Comparison of ENCODE assay signal across 21 cellular contexts in genomic region chr1:22127248-22127647, GRCh38. TPM values are rescaled to one million over a fixed set of nuclear protein-coding genes. Genes with fewer than 3 reads are reported as not detected.
A peak's percentile ranks its signal among the peaks of the same experiment; 100 is the strongest.
DNase-seq lines count a peak whose midpoint lies in the region; ATAC-seq, FAIRE-seq and TF ChIP-seq lines count a peak whose summit lies in the region.
"Had no signal": no experiment of that assay in that cellular context is flagged by ENCODE, and none has a peak within 500 bp of the region (broad histone marks: within the 10 kb centered on the region; RNA-seq: fewer than 3 reads in every experiment).

No MANE protein-coding gene starts in this region.

- ATAC-seq in HepG2 (no peak), HG02981 (IDR thresholded peaks at IDR 0.05; ENCODE audit: unreplicated experiment) (no peak), GM19324 (IDR thresholded peaks at IDR 0.05; ENCODE audit: low FRiP score, unreplicated experiment) (no peak)
- ATAC-seq: HCT116 had no signal

- peaks cover 0 to 10% (median 1%) of the 10 kb centered on the region in 4 donors for H3K4me1 ChIP-seq in liver (ENCODE audit: control insufficient read depth in 4 of 4, insufficient read depth in 4 of 4, low read length in 3 of 4)
- no peaks in the 10 kb centered on the region for H3K4me1 ChIP-seq in HepG2 (ENCODE audit: insufficient read depth, low read length)
- H3K4me1 ChIP-seq in spleen: peaks cover 0 to 15% (median 4%) of the 10 kb centered on the region in 6 donors

- no peak overlapping the region for H3K9ac ChIP-seq in liver (ENCODE audit: low read depth in 1 of 2, low read length in 2 of 2)
- H3K9ac ChIP-seq in HepG2 (ENCODE audit: insufficient read depth, low read depth, low read length): no peak overlapping the region

- no peak overlapping the region for H3K4me2 ChIP-seq in HepG2 (ENCODE audit: low read depth, low read length)

- no peak for FAIRE-seq in HepG2 (lab: Jason Lieb, UNC)
- FAIRE-seq: A204.1, GM12892, GM18507 had no signal

- H3K36me3 ChIP-seq in liver (ENCODE audit: control insufficient read depth in 4 of 4, insufficient read depth in 3 of 4, low read depth in 1 of 4, low read length in 3 of 4) (no peaks in the 10 kb centered on the region), HepG2 (replicated peaks in 1 of 2; ENCODE audit: control insufficient read depth in 1 of 2, insufficient read depth in 2 of 2, low read length in 2 of 2) (no peaks in the 10 kb centered on the region), spleen (no peaks in the 10 kb centered on the region)
- H3K36me3 ChIP-seq: BE2C had no signal

- no peaks in the 10 kb centered on the region; the same call in 1 of the 2 replicates for H4K20me1 ChIP-seq in HepG2 (ENCODE audit: insufficient read depth, low read length)

- WGBS in liver: 50% methylated on average over 6 of the region's 6 CpGs
- 23% methylated on average over 5 of the region's 6 CpGs for WGBS in HepG2 (ENCODE audit: low lambda C conversion rate)
- 80 to 89% (median 84%) methylated on average over 6 of the region's 6 CpGs for WGBS in spleen, 5 donors

- H3K9me3 ChIP-seq in liver (ENCODE audit: control insufficient read depth in 4 of 4, low read length in 3 of 4): no peaks in the 10 kb centered on the region
- H3K9me3 ChIP-seq in HepG2 (ENCODE audit: low read length): no peaks in the 10 kb centered on the region
- H3K9me3 ChIP-seq in spleen: no peaks in the 10 kb centered on the region
- H3K9me3 ChIP-seq: BE2C had no signal

- no TSS peak for BruUV-seq in HepG2 (replicated peaks; lab: Mats Ljungman, UMichigan)

- TF ChIP-seq CTCF in liver (IDR thresholded peaks at IDR 0.05; ENCODE audit: low read depth, low read length, missing input control) (no peak), HepG2 (CRISPR knock-in tag; IDR thresholded peaks at IDR 0.05) (no peak), spleen (IDR thresholded peaks at IDR 0.05 in 8 of 11, conservative IDR thresholded peaks at IDR 0.05 in 3 of 11) (no peak)

- in situ Hi-C loops in HepG2 (cut with HindIII; ENCODE audit: extremely low pct_ligation_motif_present, low pct_unique_long_range_greater_than_20kb): no loop called here

- no peak for DNase-seq in HepG2 (ENCODE audit: low spot score)
- peak; percentile 60 for DNase-seq in left kidney (ENCODE audit: low read depth, low spot score)
- peak; percentile 25 for DNase-seq in spleen
- DNase-seq: ACHN; BE2C; C1 segment of cervical spinal cord; CD4-positive, CD25-positive, alpha-beta regulatory T cell; CD8-positive, alpha-beta memory T cell; COR-L47; DMS 273 treated with DMSO at 0.1 percent for 48 hours; DMS53; GDM1; GOT3; HFFc6 had no signal

- TF ChIP-seq POLR2A in HepG2 (IDR thresholded peaks at IDR 0.05; ENCODE audit: insufficient read depth in 1 of 2, low read depth in 2 of 2, low read length in 2 of 2) (no peak), spleen (IDR thresholded peaks at IDR 0.05) (no peak)

- H2AFZ ChIP-seq in HepG2 (ENCODE audit: low read length): no peak overlapping the region

- no peak for TF ChIP-seq EP300 in HepG2 (IDR thresholded peaks at IDR 0.05; ENCODE audit: low read depth in 2 of 2, low read length in 2 of 2)
- no peak for TF ChIP-seq EP300 in HepG2 (CRISPR knock-in tag; IDR thresholded peaks at IDR 0.05; ENCODE audit: borderline replicate concordance)

- CTCF ChIA-PET in HepG2 (lab: Yijun Ruan, JAX; ENCODE audit: low intra/inter-chr PET ratio, low total read pairs): no interaction called here

- H3K4me3 ChIP-seq in liver (ENCODE audit: low read depth in 1 of 3, low read length in 3 of 3) (no peak overlapping the region), HepG2 (replicated peaks in 1 of 3; ENCODE audit: insufficient read depth in 1 of 3, low read depth in 2 of 3, low read length in 3 of 3) (no peak overlapping the region), spleen (no peak overlapping the region)

- TF ChIP-seq RAD21 in liver (IDR thresholded peaks at IDR 0.05) (no peak), HepG2 (CRISPR knock-in tag; IDR thresholded peaks at IDR 0.05) (no peak)

- H3K27me3 ChIP-seq in liver (ENCODE audit: control insufficient read depth in 4 of 4, insufficient read depth in 4 of 4, low read length in 3 of 4): no peaks in the 10 kb centered on the region
- H3K27me3 ChIP-seq in HepG2 (ENCODE audit: control insufficient read depth in 1 of 2, insufficient read depth in 2 of 2, low read length in 2 of 2): peaks cover 0 to 8% of the 10 kb centered on the region in 2 experiments; a peak in 2 of 5 replicates
- H3K27me3 ChIP-seq in spleen (replicated peaks in 1 of 7): peaks cover 0 to 8% (median 0%) of the 10 kb centered on the region in 7 donors
- H3K27me3 ChIP-seq: BE2C had no signal

- H3K79me2 ChIP-seq in HepG2 (ENCODE audit: insufficient read depth, low read length): no peaks in the 10 kb centered on the region

- no peak overlapping the region for H3K27ac ChIP-seq in liver (ENCODE audit: low read depth in 1 of 2, low read length in 2 of 2)
- H3K27ac ChIP-seq in HepG2 (ENCODE audit: extremely low read length, insufficient read depth, low read length): no peak overlapping the region
- no peak overlapping the region for H3K27ac ChIP-seq in spleen

- intact Hi-C loops in HepG2 (cut with micrococcal nuclease; ENCODE audit: unreplicated experiment) (no loop called here), spleen (cut with DNase I; ENCODE audit: low total_unique reads) (no loop called here)

- POLR2A ChIA-PET in HepG2 (lab: Yijun Ruan, JAX): no interaction called here

TF ChIP-seq in liver, 16 proteins besides CTCF, POLR2A, EP300 and RAD21 (continues in another document):
- TF ChIP-seq JUND (IDR thresholded peaks at IDR 0.05): no peak
- TF ChIP-seq, protein P1, sequence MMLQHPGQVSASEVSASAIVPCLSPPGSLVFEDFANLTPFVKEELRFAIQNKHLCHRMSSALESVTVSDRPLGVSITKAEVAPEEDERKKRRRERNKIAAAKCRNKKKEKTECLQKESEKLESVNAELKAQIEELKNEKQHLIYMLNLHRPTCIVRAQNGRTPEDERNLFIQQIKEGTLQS (IDR thresholded peaks at IDR 0.05): no peak
- TF ChIP-seq EGR1 (IDR thresholded peaks at IDR 0.05; ENCODE audit: low read depth in 2 of 2): no peak
- TF ChIP-seq RXRA (IDR thresholded peaks at IDR 0.05): peak; percentile 45 to 69
- TF ChIP-seq NR2F2 (IDR thresholded peaks at IDR 0.05): no peak
- no peak for TF ChIP-seq YY1 (IDR thresholded peaks at IDR 0.05)
- no peak for TF ChIP-seq HNF4G (IDR thresholded peaks at IDR 0.05)

TF ChIP-seq in HepG2, 621 proteins besides CTCF, POLR2A, EP300 and RAD21:
- TF ChIP-seq NPAS2 (CRISPR knock-in tag; IDR thresholded peaks at IDR 0.05; ENCODE audit: borderline replicate concordance) (no peak), ZNF510 (CRISPR knock-in tag; IDR thresholded peaks at IDR 0.05; ENCODE audit: low read depth) (no peak), RBAK (CRISPR knock-in tag; IDR thresholded peaks at IDR 0.05) (no peak), LCORL (IDR thresholded peaks at IDR 0.05) (no peak), LCORL (CRISPR knock-in tag; IDR thresholded peaks at IDR 0.05) (no peak), ZNF619 (CRISPR knock-in tag; IDR thresholded peaks at IDR 0.05) (no peak), ZNF350 (CRISPR knock-in tag; IDR thresholded peaks at IDR 0.05; ENCODE audit: borderline replicate concordance, low read depth) (no peak), RFXAP (CRISPR knock-in tag; IDR thresholded peaks at IDR 0.05; ENCODE audit: borderline replicate concordance) (no peak), ZNF75D (CRISPR knock-in tag; IDR thresholded peaks at IDR 0.05; ENCODE audit: borderline replicate concordance) (no peak), ZNF674 (CRISPR knock-in tag; IDR thresholded peaks at IDR 0.05; ENCODE audit: low read depth) (no peak), WIZ (CRISPR knock-in tag; IDR thresholded peaks at IDR 0.05) (no peak)
- TF ChIP-seq, protein P2, sequence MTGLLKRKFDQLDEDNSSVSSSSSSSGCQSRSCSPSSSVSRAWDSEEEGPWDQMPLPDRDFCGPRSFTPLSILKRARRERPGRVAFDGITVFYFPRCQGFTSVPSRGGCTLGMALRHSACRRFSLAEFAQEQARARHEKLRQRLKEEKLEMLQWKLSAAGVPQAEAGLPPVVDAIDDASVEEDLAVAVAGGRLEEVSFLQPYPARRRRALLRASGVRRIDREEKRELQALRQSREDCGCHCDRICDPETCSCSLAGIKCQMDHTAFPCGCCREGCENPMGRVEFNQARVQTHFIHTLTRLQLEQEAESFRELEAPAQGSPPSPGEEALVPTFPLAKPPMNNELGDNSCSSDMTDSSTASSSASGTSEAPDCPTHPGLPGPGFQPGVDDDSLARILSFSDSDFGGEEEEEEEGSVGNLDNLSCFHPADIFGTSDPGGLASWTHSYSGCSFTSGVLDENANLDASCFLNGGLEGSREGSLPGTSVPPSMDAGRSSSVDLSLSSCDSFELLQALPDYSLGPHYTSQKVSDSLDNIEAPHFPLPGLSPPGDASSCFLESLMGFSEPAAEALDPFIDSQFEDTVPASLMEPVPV (CRISPR knock-in tag; IDR thresholded peaks at IDR 0.05): no peak

RNA-seq across cellular contexts. Expression of gene WNT4, which starts 15.6 kb away (rescaled TPM):
- under 1 TPM in 1 of 2 donors, not detected in 1; under 0.01 TPM for total RNA-seq in liver
- polyA plus RNA-seq in liver: under 1 TPM in 1 of 2 donors, not detected in 1; 0.09 TPM
- not detected in 2 replicates for total RNA-seq in HepG2 (2016; rRNA removed; fragmentation: Illumina TruSeq; extraction: Trizol)
- total RNA-seq in HepG2 (2016; cell fraction: cytosol; rRNA removed; fragmentation: Illumina TruSeq; extraction: Trizol; ENCODE audit: low read depth): not detected in 2 replicates
- not detected in 2 replicates for total RNA-seq in HepG2 (2016; cell fraction: insoluble cytoplasmic fraction; rRNA removed; fragmentation: Illumina TruSeq; extraction: Trizol)
- not detected in 2 replicates for total RNA-seq in HepG2 (2016; cell fraction: membrane; rRNA removed; fragmentation: Illumina TruSeq; extraction: Trizol)
- not detected in 2 replicates for total RNA-seq in HepG2 (2016; cell fraction: nucleus; rRNA removed; fragmentation: Illumina TruSeq; extraction: Trizol)
- polyA plus RNA-seq in HepG2 (2011; rRNA removed): not detected in 2 replicates
- not detected in 2 replicates for polyA plus RNA-seq in HepG2 (2011; cell fraction: cytosol; rRNA removed)
- polyA plus RNA-seq in HepG2 (2011; cell fraction: nucleus; rRNA removed): not detected in 2 replicates
- 0.05 and 0.11 TPM in 2 replicates for polyA plus RNA-seq in HepG2 (2012)
- not detected in 2 replicates for polyA plus RNA-seq in HepG2 (2016; cell fraction: cytosol; fragmentation: Illumina TruSeq; extraction: Trizol; ENCODE audit: low read depth)
- polyA plus RNA-seq in HepG2 (2016; cell fraction: insoluble cytoplasmic fraction; fragmentation: Illumina TruSeq; extraction: Trizol; ENCODE audit: low read depth): not detected in 2 replicates
- not detected in 2 replicates for polyA plus RNA-seq in HepG2 (2016; cell fraction: membrane; fragmentation: Illumina TruSeq; extraction: Trizol; ENCODE audit: low read depth)
- not detected in 2 replicates for polyA plus RNA-seq in HepG2 (2016; cell fraction: nucleus; fragmentation: Illumina TruSeq; extraction: Trizol; ENCODE audit: insufficient read depth, low read depth)
- 0.12 TPM in 1 of 2 replicates, not detected in the other for polyA minus RNA-seq in HepG2 (2011; rRNA and poly(A)+ RNA removed; ENCODE audit: low replicate concordance)
- polyA minus RNA-seq in HepG2 (2011; cell fraction: cytosol; rRNA and poly(A)+ RNA removed): not detected in 2 replicates
- polyA minus RNA-seq in HepG2 (2011; cell fraction: nucleus; rRNA and poly(A)+ RNA removed): not detected in 2 replicates
- under 1 TPM in 6 of 7 donors, not detected in 1; 0.07 to 0.47 (median 0.20) TPM for total RNA-seq in spleen
- under 1 TPM; 0.08 to 0.16 (median 0.11) TPM for polyA plus RNA-seq in spleen
- total RNA-seq: CD4-positive, CD25-positive, alpha-beta regulatory T cell; CD8-positive, alpha-beta memory T cell; HFFc6 had no signal
